11 cellular contexts compared by ENCODE assay signal in the genomic region with DNA sequence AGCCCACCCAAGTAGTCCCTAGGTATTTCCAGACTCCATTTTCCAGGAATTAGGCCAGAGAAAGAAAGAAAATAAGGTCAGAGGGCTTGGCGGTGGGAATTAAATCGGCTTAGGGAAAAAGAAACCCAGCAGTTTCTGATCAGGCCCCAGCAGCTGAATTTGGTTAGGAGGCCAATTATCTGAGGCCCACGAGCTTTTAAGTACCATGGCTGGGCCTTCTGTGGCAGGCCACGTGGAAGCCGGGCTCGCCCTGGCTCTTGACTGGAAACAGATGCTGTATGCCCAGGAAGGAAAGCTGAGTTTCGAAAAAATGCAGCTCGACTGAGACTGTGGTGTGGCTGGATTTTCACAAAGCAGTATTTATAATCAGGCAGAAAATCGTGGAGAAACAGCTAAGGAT.
A peak's percentile ranks its signal among the peaks of the same experiment; 100 is the strongest.
DNase-seq lines count a peak whose midpoint lies in the region; ATAC-seq and TF ChIP-seq lines count a peak whose summit lies in the region.
"Had no signal": no experiment of that assay in that cellular context is flagged by ENCODE, and none has a peak within 500 bp of the region (broad histone marks: within the 10 kb centered on the region; RNA-seq: fewer than 3 reads in every experiment).

No MANE protein-coding gene starts in this region.

- no peak for ATAC-seq in IMR-90 (ENCODE audit: low read depth)
- no peak for ATAC-seq in activated CD8-positive, alpha-beta memory T cell treated with anti-CD3 and anti-CD28 coated beads, Interleukin-2, amount 10 ng/mL, durations not matched to agents 7 days and 5 days
- ATAC-seq: activated CD8-positive, alpha-beta T cell treated with anti-CD3 and anti-CD28 coated beads for 36 hours had no signal

- CTCF ChIA-PET in IMR-90 (lab: Yijun Ruan, JAX) = no interaction called here
- CTCF ChIA-PET in activated CD8-positive, alpha-beta memory T cell treated with anti-CD3 and anti-CD28 coated beads, Interleukin-2, amount 10 ng/mL, durations not matched to agents 7 days and 5 days (lab: Charles Lee) = no interaction called here

- BruUV-seq in IMR-90 (replicated peaks; lab: Mats Ljungman, UMichigan) = no TSS peak

- dilution Hi-C loops in IMR-90 (cut with HindIII; ENCODE audit: low sequenced_read_pairs, unreplicated experiment) = no loop called here

- H2BK5ac ChIP-seq in IMR-90 (ENCODE audit: low read depth, low read length, poor library complexity, severe bottlenecking) = no peak overlapping the region

- no peak overlapping the region for H2AFZ ChIP-seq in IMR-90 (replicated peaks; ENCODE audit: low read length, poor library complexity)

- H3K9me3 Mint-ChIP-seq in activated CD8-positive, alpha-beta memory T cell treated with anti-CD3 and anti-CD28 coated beads, Interleukin-2, amount 10 ng/mL, durations not matched to agents 7 days and 5 days (ENCODE audit: low read depth) = no peaks in the 10 kb centered on the region
- H3K9me3 Mint-ChIP-seq: activated CD8-positive, alpha-beta T cell treated with anti-CD3 and anti-CD28 coated beads for 36 hours had no signal

- TF ChIP-seq POLR2A in IMR-90 (IDR thresholded peaks at IDR 0.05; ENCODE audit: low read depth, low read length) = no peak

- DNase-seq in IMR-90 = peak; percentile 7
- DNase-seq in amniotic epithelial cell (ENCODE audit: low read depth) = peak; percentile 47
- no peak for DNase-seq in right atrium auricular region (ENCODE audit: low spot score)
- no peak for DNase-seq in GM13976 (ENCODE audit: low spot score)
- no peak for DNase-seq in SKM-1 (lab: John Stamatoyannopoulos, UW; ENCODE audit: unreplicated experiment)
- DNase-seq in activated CD8-positive, alpha-beta memory T cell treated with anti-CD3 and anti-CD28 coated beads, Interleukin-2, amount 10 ng/mL, durations not matched to agents 7 days and 5 days = no peak
- no peak for DNase-seq in coronary artery (ENCODE audit: low spot score)
- DNase-seq: activated CD8-positive, alpha-beta T cell treated with anti-CD3 and anti-CD28 coated beads for 36 hours; GDM1; NCI-H1436 had no signal

- no peak overlapping the region for H2BK15ac ChIP-seq in IMR-90 (ENCODE audit: low read depth, low read length)

- H3K9me1 ChIP-seq in IMR-90 (ENCODE audit: insufficient read depth, low read length) = no peaks in the 10 kb centered on the region

- no peak overlapping the region for H4K8ac ChIP-seq in IMR-90 (ENCODE audit: low read depth in 2 of 2, low read length in 2 of 2)

- TF ChIP-seq RAD21 in IMR-90 (IDR thresholded peaks at IDR 0.05; ENCODE audit: low read length) = no peak

- H3K4me3 ChIP-seq in IMR-90 (ENCODE audit: insufficient read depth, low read depth, low read length) = no peak overlapping the region
- H3K4me3 ChIP-seq in right atrium auricular region = no peak overlapping the region
- H3K4me3 ChIP-seq in subcutaneous abdominal adipose tissue (ENCODE audit: low read depth in 1 of 5, low read length in 5 of 5) = no peak overlapping the region
- no peak overlapping the region for H3K4me3 ChIP-seq in coronary artery

- no CpG with 5 or more reads among the region's 9 CpGs for WGBS in IMR-90 (ENCODE audit: extremely low coverage in 2 of 2, insufficient read length in 1 of 2), 2 experiments

- no peaks in the 10 kb centered on the region for H3K4me1 Mint-ChIP-seq in activated CD8-positive, alpha-beta memory T cell treated with anti-CD3 and anti-CD28 coated beads, Interleukin-2, amount 10 ng/mL, durations not matched to agents 7 days and 5 days

- H3K27me3 ChIP-seq in IMR-90 (ENCODE audit: control insufficient read depth, insufficient read depth, low read length) (no peaks in the 10 kb centered on the region), right atrium auricular region (no peaks in the 10 kb centered on the region), subcutaneous abdominal adipose tissue (ENCODE audit: control insufficient read depth in 5 of 5, insufficient read depth in 4 of 5, low read length in 5 of 5) (no peaks in the 10 kb centered on the region)

- no peak overlapping the region for H2AK9ac ChIP-seq in IMR-90 (replicated peaks; ENCODE audit: low read depth, low read length, poor library complexity)

- no peak overlapping the region for H3K4me3 Mint-ChIP-seq in activated CD8-positive, alpha-beta memory T cell treated with anti-CD3 and anti-CD28 coated beads, Interleukin-2, amount 10 ng/mL, durations not matched to agents 7 days and 5 days
- H3K4me3 Mint-ChIP-seq: activated CD8-positive, alpha-beta T cell treated with anti-CD3 and anti-CD28 coated beads for 36 hours had no signal

- H3K14ac ChIP-seq in IMR-90 (replicated peaks; ENCODE audit: low read depth, low read length) = no peak overlapping the region

- H3K4me1 ChIP-seq in IMR-90 (ENCODE audit: control insufficient read depth, insufficient read depth, low read length) = no peaks in the 10 kb centered on the region
- peaks cover 0 to 24% of the 10 kb centered on the region in 2 donors for H3K4me1 ChIP-seq in right atrium auricular region
- H3K4me1 ChIP-seq in subcutaneous abdominal adipose tissue (ENCODE audit: control insufficient read depth in 5 of 5, insufficient read depth in 5 of 5, low read length in 5 of 5) = peaks cover 3 to 47% (median 31%) of the 10 kb centered on the region in 5 donors

- no peak overlapping the region for H2AK5ac ChIP-seq in IMR-90 (ENCODE audit: low read depth, low read length)

- no peaks in the 10 kb centered on the region for H3K79me1 ChIP-seq in IMR-90 (ENCODE audit: low read depth in 1 of 2, low read length in 2 of 2)

- H3K56ac ChIP-seq in IMR-90 (ENCODE audit: extremely low read depth, insufficient read depth, low read length) = no peak overlapping the region

- intact Hi-C loops in IMR-90 (cut with micrococcal nuclease) = no loop called here

- TF ChIP-seq CTCF in IMR-90 (conservative IDR thresholded peaks at IDR 0.05; ENCODE audit: low read depth, low read length) (no peak), right atrium auricular region (IDR thresholded peaks at IDR 0.05) (no peak), GM13976 (IDR thresholded peaks at IDR 0.05; ENCODE audit: borderline replicate concordance, control extremely low read depth, extremely low read depth, insufficient read depth, missing control alignments) (no peak), coronary artery (IDR thresholded peaks at IDR 0.05) (no peak)

- POLR2A ChIA-PET in IMR-90 (lab: Charles Lee; ENCODE audit: unreplicated experiment) = no interaction called here

- H2BK20ac ChIP-seq in IMR-90 (ENCODE audit: low read depth, low read length) = no peak overlapping the region

- in situ Hi-C loops in IMR-90 (cut with MboI; ENCODE audit: low sequenced_read_pairs) (no loop called here), GM13976 (cut with MboI; ENCODE audit: low sequenced_read_pairs, unreplicated experiment) (no loop called here)

- H2BK120ac ChIP-seq in IMR-90 (ENCODE audit: low read depth, low read length) = no peak overlapping the region

- no peaks in the 10 kb centered on the region for H4K20me1 ChIP-seq in IMR-90 (ENCODE audit: insufficient read depth, low read length)

- H3K9me3 ChIP-seq in IMR-90 (ENCODE audit: control insufficient read depth, insufficient read depth, low read length) (no peaks in the 10 kb centered on the region), right atrium auricular region (no peaks in the 10 kb centered on the region), subcutaneous abdominal adipose tissue (ENCODE audit: control insufficient read depth in 5 of 5, low read length in 5 of 5) (no peaks in the 10 kb centered on the region)

- H3K9ac ChIP-seq in IMR-90 (ENCODE audit: low read depth, low read length) (no peak overlapping the region), subcutaneous abdominal adipose tissue (ENCODE audit: low read length in 5 of 5) (peak overlapping the region in 4 of 5 donors; percentile 21 to 61 (median 46))

- no peaks in the 10 kb centered on the region for H3K36me3 ChIP-seq in IMR-90 (ENCODE audit: control insufficient read depth, insufficient read depth, low read length)
- no peaks in the 10 kb centered on the region for H3K36me3 ChIP-seq in right atrium auricular region
- no peaks in the 10 kb centered on the region for H3K36me3 ChIP-seq in subcutaneous abdominal adipose tissue (ENCODE audit: control insufficient read depth in 5 of 5, insufficient read depth in 5 of 5, low read length in 5 of 5)

- H3K4me2 ChIP-seq in IMR-90 (ENCODE audit: low read depth, low read length) = no peak overlapping the region

- no peak overlapping the region for H3K27ac Mint-ChIP-seq in activated CD8-positive, alpha-beta memory T cell treated with anti-CD3 and anti-CD28 coated beads, Interleukin-2, amount 10 ng/mL, durations not matched to agents 7 days and 5 days
- H3K27ac Mint-ChIP-seq: activated CD8-positive, alpha-beta T cell treated with anti-CD3 and anti-CD28 coated beads for 36 hours had no signal

- no peaks in the 10 kb centered on the region for H3K36me3 Mint-ChIP-seq in activated CD8-positive, alpha-beta memory T cell treated with anti-CD3 and anti-CD28 coated beads, Interleukin-2, amount 10 ng/mL, durations not matched to agents 7 days and 5 days

- H3K18ac ChIP-seq in IMR-90 (ENCODE audit: low read depth, low read length) = no peak overlapping the region

- no peak overlapping the region for H3K23ac ChIP-seq in IMR-90 (ENCODE audit: low read depth, low read length)

- H4K91ac ChIP-seq in IMR-90 (ENCODE audit: insufficient read depth, low read depth, low read length) = no peak overlapping the region

- H3K27ac ChIP-seq in IMR-90 (ENCODE audit: insufficient read depth, low read length) = no peak overlapping the region
- peak overlapping the region; percentile 0 to 47 for H3K27ac ChIP-seq in right atrium auricular region
- peak overlapping the region; percentile 85 for H3K27ac ChIP-seq in subcutaneous abdominal adipose tissue (ENCODE audit: low read depth, low read length)
- peak overlapping the region in 1 of 2 donors; percentile 61 for H3K27ac ChIP-seq in coronary artery

- no peak overlapping the region for H4K5ac ChIP-seq in IMR-90 (ENCODE audit: low read depth, low read length)

- H3K27me3 Mint-ChIP-seq in activated CD8-positive, alpha-beta memory T cell treated with anti-CD3 and anti-CD28 coated beads, Interleukin-2, amount 10 ng/mL, durations not matched to agents 7 days and 5 days = peaks cover 8% of the 10 kb centered on the region

- H3K4ac ChIP-seq in IMR-90 (ENCODE audit: low read depth, low read length) = no peak overlapping the region

TF ChIP-seq in IMR-90, 13 proteins besides CTCF, POLR2A, EP300 and RAD21 (continues in another document):
- TF ChIP-seq BHLHE40 (IDR thresholded peaks at IDR 0.05; ENCODE audit: low read depth, low read length) = no peak
- no peak for TF ChIP-seq MAFK (IDR thresholded peaks at IDR 0.05; ENCODE audit: low read depth, low read length)
- TF ChIP-seq SMC3 (IDR thresholded peaks at IDR 0.05; ENCODE audit: low read depth, low read length) = no peak
- TF ChIP-seq NFE2L2 (IDR thresholded peaks at IDR 0.05; ENCODE audit: low read depth, low read length) = no peak
- TF ChIP-seq MXI1 (IDR thresholded peaks at IDR 0.05; ENCODE audit: borderline replicate concordance, low read depth, low read length) = no peak
- TF ChIP-seq FOS (IDR thresholded peaks at IDR 0.05; ENCODE audit: low read depth, low read length) = no peak
- TF ChIP-seq RFX5 (IDR thresholded peaks at IDR 0.05; ENCODE audit: low read depth, low read length) = no peak
- no peak for TF ChIP-seq MAZ (IDR thresholded peaks at IDR 0.05; ENCODE audit: borderline replicate concordance, low read depth, low read length)

Comparison
In these comparisons a context has a peak if more than half of its experiments do, and no peak if none do; other contexts are left out.
1. DNase-seq: peak in IMR-90 (single experiment) and amniotic epithelial cell (single experiment); none in right atrium auricular region (single experiment), GM13976 (single experiment), SKM-1 (single experiment), activated CD8-positive, alpha-beta memory T cell treated with anti-CD3 and anti-CD28 coated beads, Interleukin-2, amount 10 ng/mL, durations not matched to agents 7 days and 5 days (single experiment) and coronary artery (single experiment).